In genomic region chr10:110711382-110711781, GRCh38 we compare ENCODE assay signal across 23 cellular contexts.
DNase-seq lines count a peak whose midpoint lies in the region; ATAC-seq, FAIRE-seq and TF ChIP-seq lines count a peak whose summit lies in the region.
"Had no signal": no experiment of that assay in that cellular context is flagged by ENCODE, and none has a peak within 500 bp of the region (broad histone marks: within the 10 kb centered on the region; RNA-seq: fewer than 3 reads in every experiment).

No MANE protein-coding gene starts in this region.

- H3K27me3 ChIP-seq in right cardiac atrium (ENCODE audit: control insufficient read depth, insufficient read depth) (no peaks in the 10 kb centered on the region), colonic mucosa (no peaks in the 10 kb centered on the region)
- H3K27me3 ChIP-seq: BLaER1 had no signal

- no peak for TF ChIP-seq CTCF in colonic mucosa (IDR thresholded peaks at IDR 0.05)

- 66% methylated on average over 4 of the region's 4 CpGs for WGBS in right cardiac atrium

- peaks cover 8% of the 10 kb centered on the region for H3K4me1 ChIP-seq in right cardiac atrium (ENCODE audit: control insufficient read depth, insufficient read depth, low read length)
- no peaks in the 10 kb centered on the region for H3K4me1 ChIP-seq in colonic mucosa
- H3K4me1 ChIP-seq: BLaER1 had no signal

- H3K9ac ChIP-seq in colonic mucosa (ENCODE audit: low read depth in 2 of 2, low read length in 2 of 2), result no peak overlapping the region
- H3K9ac ChIP-seq: BLaER1, SK-N-SH had no signal

- peak; percentile 8 for ATAC-seq in left ventricle myocardium superior
- no peak for ATAC-seq in right cardiac atrium
- ATAC-seq in GM18868 (IDR thresholded peaks at IDR 0.05; ENCODE audit: unreplicated experiment), result peak; percentile 85
- peak; percentile 47 for ATAC-seq in HG03432 (IDR thresholded peaks at IDR 0.05; ENCODE audit: unreplicated experiment)
- ATAC-seq: GM23338, Panc1 had no signal

- no peak overlapping the region for H3K4me3 ChIP-seq in right cardiac atrium (ENCODE audit: low read length)
- H3K4me3 ChIP-seq in colonic mucosa, result no peak overlapping the region
- H3K4me3 ChIP-seq: BLaER1, GM23338 had no signal

- H3K9me3 ChIP-seq in right cardiac atrium (ENCODE audit: control insufficient read depth, low read length) (no peaks in the 10 kb centered on the region), colonic mucosa (no peaks in the 10 kb centered on the region)
- H3K9me3 ChIP-seq: BLaER1, SK-N-SH had no signal

- H3K36me3 ChIP-seq in colonic mucosa, result no peaks in the 10 kb centered on the region
- H3K36me3 ChIP-seq: BLaER1 had no signal

- DNase-seq in left ventricle myocardium superior (no peak), right cardiac atrium (no peak), RCC 7860 (ENCODE audit: low spot score) (no peak), colonic mucosa (no peak)
- no peak for DNase-seq in activated CD8-positive, alpha-beta memory T cell treated with anti-CD3 and anti-CD28 coated beads, Interleukin-2, amount 50 U/mL, for 48 hours
- DNase-seq: CD4-positive, alpha-beta T cell; H9; NCI-H1048; NCI-H1417; NCI-H1694 treated with DMSO at 0.1 percent for 48 hours; NCI-H2081; NCI-H2227 treated with DMSO at 0.1 percent for 48 hours; NCI-H526 treated with DMSO at 0.1 percent for 48 hours; SK-N-SH; SW 1271 had no signal

- FAIRE-seq in RCC 7860 (lab: Jason Lieb, UNC), result no peak
- FAIRE-seq: A204.1, D721Med, GM12891 had no signal

- intact Hi-C loops in left ventricle myocardium superior (cut with micrococcal nuclease) (no loop called here), right cardiac atrium (cut with DNase I) (no loop called here), colonic mucosa (cut with DNase I) (no loop called here)

- H3K27ac ChIP-seq in right cardiac atrium (ENCODE audit: low read length) (no peak overlapping the region), colonic mucosa (no peak overlapping the region)
- H3K27ac ChIP-seq: BLaER1 had no signal

Comparison
In these comparisons a context has a peak if more than half of its experiments do, and no peak if none do; other contexts are left out.
1. ATAC-seq: peak in left ventricle myocardium superior (single experiment), GM18868 (single experiment) and HG03432 (single experiment); none in right cardiac atrium (0 of 2).